Comparison of ENCODE assay signal across 16 cellular contexts in the genomic region with DNA sequence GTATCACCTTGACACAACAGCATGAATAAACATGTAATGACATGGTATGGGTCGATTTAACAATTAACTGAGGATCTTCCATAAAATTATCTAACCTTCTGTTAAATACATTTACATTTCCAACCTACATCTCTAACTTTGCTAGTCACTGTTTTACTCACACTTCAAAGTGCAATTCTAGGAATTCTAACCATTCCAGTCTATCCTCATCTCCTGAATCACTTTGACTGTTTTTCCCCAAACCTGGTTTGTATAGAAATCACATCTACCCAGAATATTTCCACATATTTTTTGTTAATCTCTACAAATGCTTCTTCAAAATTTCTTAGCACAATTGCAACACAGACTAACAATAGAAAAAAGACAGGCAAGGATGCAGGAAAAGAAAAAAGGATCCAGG. TPM values are rescaled to one million over a fixed set of nuclear protein-coding genes. Genes with fewer than 3 reads are reported as not detected.
DNase-seq lines count a peak whose midpoint lies in the region; TF ChIP-seq lines count a peak whose summit lies in the region.
"Had no signal": no experiment of that assay in that cellular context is flagged by ENCODE, and none has a peak within 500 bp of the region (broad histone marks: within the 10 kb centered on the region; RNA-seq: fewer than 3 reads in every experiment).

No MANE protein-coding gene starts in this region.

- peak overlapping the region; percentile 20 for H3K27ac ChIP-seq in cardiac muscle cell
- no peak overlapping the region for H3K27ac ChIP-seq in left ventricle myocardium inferior (replicated peaks)
- H3K27ac ChIP-seq in SU-DHL-6 (ENCODE audit: low read depth, low read length) = 0 out of 2 replicates have a peak overlapping the region, but pooled peaks have one; percentile 22
- H3K27ac ChIP-seq: C4-2B, VCaP had no signal

- H3K4me3 ChIP-seq in cardiac muscle cell (no peak overlapping the region), left ventricle myocardium inferior (no peak overlapping the region), SU-DHL-6 (ENCODE audit: insufficient read depth, low read length, poor library complexity, severe bottlenecking) (no peak overlapping the region), fibroblast of the aortic adventitia (ENCODE audit: low read depth, low read length) (no peak overlapping the region)

- no peaks in the 10 kb centered on the region for H3K27me3 ChIP-seq in cardiac muscle cell
- H3K27me3 ChIP-seq in left ventricle myocardium inferior (ENCODE audit: low read depth) = no peaks in the 10 kb centered on the region
- no peaks in the 10 kb centered on the region for H3K27me3 ChIP-seq in SU-DHL-6 (ENCODE audit: low read length)

- H3K9me2 ChIP-seq in SU-DHL-6 (replicated peaks; ENCODE audit: insufficient read depth, low read length) = no peaks in the 10 kb centered on the region

- in situ Hi-C loops in ACHN (cut with HindIII; ENCODE audit: low pct_ligation_motif_present, low pct_unique_long_range_greater_than_20kb, low sequenced_read_pairs) = no loop called here

- peaks cover 100% of the 10 kb centered on the region for H3K79me2 ChIP-seq in SU-DHL-6 (ENCODE audit: insufficient read depth, low read length)

- DNase-seq in cardiac muscle cell (ENCODE audit: low read depth in 1 of 2, low spot score in 1 of 2) (peak in 1 of 2 donors; percentile 5), left ventricle myocardium inferior (no peak), fibroblast of the aortic adventitia (ENCODE audit: low read depth) (peak; percentile 16), ACHN (no peak), AG08396 (ENCODE audit: low spot score) (no peak), DMS53 (lab: John Stamatoyannopoulos, UW) (no peak)
- DNase-seq in stimulated activated CD4-positive, alpha-beta T cell treated with anti-CD3 and anti-CD28 coated beads, Interleukin-4, amount 100 ng/mL, for 4 hours = no peak
- DNase-seq: activated CD4-positive, alpha-beta T cell treated with anti-CD3 and anti-CD28 coated beads, Interleukin-2, amount 50 U/mL, for 4 hours; DMS79 treated with DMSO at 0.1 percent for 48 hours; GOT3; left colon; NCI-H1417 treated with DMSO at 0.1 percent for 48 hours; NCI-H69 had no signal

- peaks cover 45% of the 10 kb centered on the region for H4K20me1 ChIP-seq in SU-DHL-6 (ENCODE audit: low read depth, low read length)

- no peak overlapping the region for H2AFZ ChIP-seq in SU-DHL-6 (ENCODE audit: low read depth, low read length, severe bottlenecking)

- H3K36me3 ChIP-seq in cardiac muscle cell (no peaks in the 10 kb centered on the region), left ventricle myocardium inferior (no peaks in the 10 kb centered on the region), SU-DHL-6 (ENCODE audit: low read length) (peaks cover 5% of the 10 kb centered on the region; the same call in 1 of the 2 replicates)

- peak overlapping the region; percentile 9 for H3K4me2 ChIP-seq in SU-DHL-6 (ENCODE audit: low read depth, low read length, poor library complexity, severe bottlenecking)

- TF ChIP-seq CTCF in cardiac muscle cell (IDR thresholded peaks at IDR 0.05; ENCODE audit: low read depth, low read length) (no peak), left ventricle myocardium inferior (IDR thresholded peaks at IDR 0.05; ENCODE audit: borderline replicate concordance) (no peak), SU-DHL-6 (IDR thresholded peaks at IDR 0.05; ENCODE audit: insufficient read depth, low read length, poor library complexity, severe bottlenecking) (no peak), fibroblast of the aortic adventitia (IDR thresholded peaks at IDR 0.05; ENCODE audit: insufficient read depth, low read length) (no peak)

- H3K4me1 ChIP-seq in cardiac muscle cell (ENCODE audit: low read depth) = peaks cover 26% of the 10 kb centered on the region
- H3K4me1 ChIP-seq in left ventricle myocardium inferior = peaks cover 73% of the 10 kb centered on the region

- H3F3A ChIP-seq in SU-DHL-6 (ENCODE audit: insufficient read depth) = peaks cover 29% of the 10 kb centered on the region

- intact Hi-C loops in left ventricle myocardium inferior (cut with micrococcal nuclease) = no loop called here

- H3K9me3 ChIP-seq in cardiac muscle cell (ENCODE audit: low read depth) (no peaks in the 10 kb centered on the region), left ventricle myocardium inferior (replicated peaks) (no peaks in the 10 kb centered on the region), SU-DHL-6 (ENCODE audit: insufficient read depth, low read length) (no peaks in the 10 kb centered on the region)

- no peak overlapping the region for H3K9ac ChIP-seq in SU-DHL-6 (ENCODE audit: low read length)

RNA-seq across cellular contexts. Expression of a gene that starts 6.2 kb away (rescaled TPM):
- 38.0 and 38.7 TPM in 2 replicates for total RNA-seq in cardiac muscle cell
- polyA plus RNA-seq in cardiac muscle cell = 36.8 and 56.4 TPM in 2 replicates
- 29.2 TPM for total RNA-seq in left ventricle myocardium inferior
- 18.6 and 71.4 TPM in 2 replicates for total RNA-seq in fibroblast of the aortic adventitia (ENCODE audit: low replicate concordance)
